ENCODE assay signal across 20 cellular contexts in the genomic region with DNA sequence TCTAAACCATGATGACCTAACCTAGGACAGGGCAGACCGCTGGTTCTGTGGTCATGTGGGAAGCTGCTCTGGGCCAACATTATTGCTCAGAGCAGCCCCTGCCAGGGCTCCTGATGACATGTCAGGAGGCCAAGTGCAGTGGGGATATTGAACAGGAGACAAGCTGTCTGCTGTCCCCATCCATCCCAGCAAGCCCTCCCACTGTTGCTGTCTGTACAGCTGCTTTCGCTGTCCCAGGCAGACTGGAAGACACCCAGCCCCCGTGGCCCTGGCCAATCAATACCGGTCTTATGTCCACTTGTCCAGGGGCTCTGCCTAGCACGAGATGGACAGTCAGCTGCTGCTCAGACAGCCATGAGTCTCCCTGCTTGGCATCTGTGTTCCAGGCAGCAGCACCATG. TPM values are rescaled to one million over a fixed set of nuclear protein-coding genes. Genes with fewer than 3 reads are reported as not detected.
DNase-seq lines count a peak whose midpoint lies in the region; ATAC-seq, FAIRE-seq and TF ChIP-seq lines count a peak whose summit lies in the region.
"Had no signal": no experiment of that assay in that cellular context is flagged by ENCODE, and none has a peak within 500 bp of the region (broad histone marks: within the 10 kb centered on the region; RNA-seq: fewer than 3 reads in every experiment).

No MANE protein-coding gene starts in this region.

- H3K23me2 ChIP-seq in H1 (ENCODE audit: low read depth, low read length): no peaks in the 10 kb centered on the region

- H3K14ac ChIP-seq in H1 (ENCODE audit: insufficient read length): no peak overlapping the region

- H3K9me3 Mint-ChIP-seq in memory B cell: no peaks in the 10 kb centered on the region
- H3K9me3 Mint-ChIP-seq: activated T-cell treated with anti-CD3 and anti-CD28 coated beads, Interleukin-2, amount 50 U/mL, for 24 hours; CD8-positive, alpha-beta memory T cell; T-helper 1 cell treated with Interleukin-12 subunit alpha and Interleukin-12 subunit beta and Interleukin-4 antibody, amounts not matched to agents 30 μg/mL and 1 μg/mL, for 36 hours had no signal

- no peak overlapping the region for H3K4ac ChIP-seq in H1 (replicated peaks; ENCODE audit: insufficient read length, low read depth, low read length)

- POLR2A ChIA-PET in H1 (lab: Charles Lee; ENCODE audit: partially characterized antibody): no interaction called here

- CTCF ChIA-PET in H1 (lab: Charles Lee; ENCODE audit: partially characterized antibody): interaction anchor here (0.6 to 3.1 kb wide), 6 partner anchors 10 to 118 kb away, joined by 3 to 23 read pairs (median 6); no protein-coding TSS in a partner anchor

- H3K36me3 Mint-ChIP-seq in memory B cell: peaks cover 2% of the 10 kb centered on the region
- H3K36me3 Mint-ChIP-seq: CD8-positive, alpha-beta memory T cell had no signal

- 92% methylated on average over 5 of the region's 5 CpGs; no CpG with 5 or more reads in 1 of the 2 experiments for WGBS in H1 (ENCODE audit: extremely low coverage in 1 of 2, insufficient coverage in 1 of 2, insufficient read length in 1 of 2, insufficient replicate concordance in 2 of 2, low coverage in 1 of 2, low lambda C conversion rate in 2 of 2, missing lambda C conversion rate in 1 of 2), 2 experiments

- H3K9me3 ChIP-seq in H1 (ENCODE audit: insufficient read depth in 2 of 2, low read depth in 1 of 2, low read length in 1 of 2) (no peaks in the 10 kb centered on the region), uterus (no peaks in the 10 kb centered on the region)
- H3K9me3 ChIP-seq: gastroesophageal sphincter had no signal

- no peaks in the 10 kb centered on the region for H3K79me2 ChIP-seq in H1 (ENCODE audit: control insufficient read depth in 1 of 2, insufficient read depth in 2 of 2, low read length in 2 of 2)

- no peak for FAIRE-seq in H1 (lab: Jason Lieb, UNC)
- FAIRE-seq: astrocyte, kidney had no signal

- no peak overlapping the region for H4K8ac ChIP-seq in H1 (ENCODE audit: extremely low read depth, insufficient read depth, low read length)

- no peak for TF ChIP-seq RAD21 in H1 (IDR thresholded peaks at IDR 0.05 in 1 of 2, conservative IDR thresholded peaks at IDR 0.05 in 1 of 2; ENCODE audit: low read depth in 2 of 2, low read length in 2 of 2)

- DNase-seq in NCI-H146 (lab: John Stamatoyannopoulos, UW) (peak; percentile 31), NCI-H146 treated with DMSO at 0.1 percent for 48 hours (lab: John Stamatoyannopoulos, UW; ENCODE audit: unreplicated experiment) (no peak), H1 (ENCODE audit: low read depth in 1 of 2, low spot score in 2 of 2) (no peak), memory B cell (ENCODE audit: low spot score in 2 of 2) (no peak), superior temporal gyrus (ENCODE audit: extremely low spot score) (peak; percentile 93), UCSD-AML1 (lab: John Stamatoyannopoulos, UW; ENCODE audit: unreplicated experiment) (no peak), uterus (no peak)
- DNase-seq in stimulated activated CD4-positive, alpha-beta T cell treated with anti-CD3 and anti-CD28 coated beads, Interleukin-1b, Interleukin-23, amount 100 ng/mL, for 48 hours: no peak
- DNase-seq: 8988T; activated CD4-positive, alpha-beta T cell treated with anti-CD3 and anti-CD28 coated beads for 48 hours; activated T-cell treated with anti-CD3 and anti-CD28 coated beads, Interleukin-2, amount 50 U/mL, for 24 hours; CD8-positive, alpha-beta memory T cell; effector memory CD4-positive, alpha-beta T cell; HCEC 1CT; kidney; PC-9 had no signal

- ATAC-seq in memory B cell (ENCODE audit: low read depth): no peak
- ATAC-seq: gastroesophageal sphincter had no signal

- H3K18ac ChIP-seq in H1 (ENCODE audit: extremely low read depth, low read length): no peak overlapping the region

- H3K4me3 ChIP-seq in H1 (ENCODE audit: extremely low read depth in 1 of 4, insufficient read depth in 2 of 4, low read depth in 3 of 4, low read length in 4 of 4): no peak overlapping the region
- H3K4me3 ChIP-seq in uterus: no peak overlapping the region
- H3K4me3 ChIP-seq: gastroesophageal sphincter, PC-9, skin epidermis had no signal

- H3K27me3 ChIP-seq in H1 (replicated peaks in 1 of 4; ENCODE audit: control insufficient read depth in 3 of 4, extremely low read depth in 1 of 4, insufficient read depth in 3 of 4, low read length in 3 of 4): no peaks in the 10 kb centered on the region; a peak in 1 of 7 replicates
- no peaks in the 10 kb centered on the region for H3K27me3 ChIP-seq in uterus
- H3K27me3 ChIP-seq: gastroesophageal sphincter had no signal

- TF ChIP-seq POLR2A in H1 (IDR thresholded peaks at IDR 0.05; ENCODE audit: control extremely low read depth in 1 of 2, low read depth in 2 of 2, low read length in 2 of 2) (no peak), uterus (IDR thresholded peaks at IDR 0.05) (no peak)

- H3K79me1 ChIP-seq in H1 (ENCODE audit: low read depth, low read length): no peaks in the 10 kb centered on the region

- H3K36me3 ChIP-seq in H1 (ENCODE audit: control insufficient read depth in 2 of 4, insufficient read depth in 4 of 4, low read length in 3 of 4) (no peaks in the 10 kb centered on the region), uterus (no peaks in the 10 kb centered on the region)
- H3K36me3 ChIP-seq: gastroesophageal sphincter had no signal

- H4K20me1 ChIP-seq in H1 (replicated peaks in 1 of 2; ENCODE audit: control insufficient read depth in 1 of 2, insufficient read depth in 2 of 2, low read length in 2 of 2): no peaks in the 10 kb centered on the region

- H2BK12ac ChIP-seq in H1 (ENCODE audit: low read depth, low read length): no peak overlapping the region

- peak overlapping the region; percentile 60 for H4K91ac ChIP-seq in H1 (replicated peaks; ENCODE audit: insufficient read length, low read length)

- TF ChIP-seq CTCF in H1 (IDR thresholded peaks at IDR 0.05; ENCODE audit: control extremely low read depth in 1 of 3, insufficient read depth in 1 of 3, low read depth in 1 of 3, low read length in 3 of 3) (no peak), uterus (IDR thresholded peaks at IDR 0.05) (no peak)

- H4K5ac ChIP-seq in H1 (ENCODE audit: insufficient read length, low read depth, low read length): no peak overlapping the region

- H3K9ac ChIP-seq in H1 (replicated peaks in 1 of 4; ENCODE audit: extremely low read depth in 1 of 4, low read depth in 3 of 4, low read length in 3 of 4): no peak overlapping the region

- no peak overlapping the region for H2BK15ac ChIP-seq in H1 (ENCODE audit: low read length)

- H3K27ac ChIP-seq in H1 (ENCODE audit: low read depth, low read length): no peak overlapping the region
- H3K27ac ChIP-seq in uterus: no peak overlapping the region
- H3K27ac ChIP-seq: gastroesophageal sphincter, PC-9, skin epidermis had no signal

- no peak overlapping the region for H3K4me2 ChIP-seq in H1 (ENCODE audit: insufficient read depth in 1 of 2, low read depth in 2 of 2, low read length in 2 of 2)
- H3K4me2 ChIP-seq: PC-9 had no signal

- no peak overlapping the region for H3K23ac ChIP-seq in H1 (ENCODE audit: insufficient read length)

- no peak overlapping the region for H2BK20ac ChIP-seq in H1 (ENCODE audit: low read length)

- H3K4me1 ChIP-seq in H1 (replicated peaks in 1 of 4; ENCODE audit: control insufficient read depth in 3 of 4, insufficient read depth in 4 of 4, low read length in 3 of 4) (no peaks in the 10 kb centered on the region), uterus (no peaks in the 10 kb centered on the region)

- no peak overlapping the region; the same call in 1 of the 2 replicates for H2AFZ ChIP-seq in H1 (ENCODE audit: low read length)
- H2AFZ ChIP-seq: PC-9 had no signal

- TF ChIP-seq EP300 in H1 (IDR thresholded peaks at IDR 0.05; ENCODE audit: borderline replicate concordance in 1 of 2, low read depth in 2 of 2, low read length in 2 of 2): no peak

- no peaks in the 10 kb centered on the region for H3K27me3 Mint-ChIP-seq in memory B cell
- H3K27me3 Mint-ChIP-seq: activated T-cell treated with anti-CD3 and anti-CD28 coated beads, Interleukin-2, amount 50 U/mL, for 24 hours had no signal

- H2BK120ac ChIP-seq in H1 (replicated peaks; ENCODE audit: low read depth, low read length): no peak overlapping the region

- no peak overlapping the region for H2AK5ac ChIP-seq in H1 (ENCODE audit: low read depth, low read length)

- peak overlapping the region; percentile 74 for H3K27ac Mint-ChIP-seq in memory B cell
- H3K27ac Mint-ChIP-seq: activated T-cell treated with anti-CD3 and anti-CD28 coated beads, Interleukin-2, amount 50 U/mL, for 24 hours; T-helper 1 cell treated with Interleukin-12 subunit alpha and Interleukin-12 subunit beta and Interleukin-4 antibody, amounts not matched to agents 30 μg/mL and 1 μg/mL, for 36 hours had no signal

- H2BK5ac ChIP-seq in H1 (ENCODE audit: low read depth, low read length): no peak overlapping the region

- no peak overlapping the region for H3K56ac ChIP-seq in H1 (replicated peaks; ENCODE audit: insufficient read length, low read depth, low read length)

- intact Hi-C loops in uterus (cut with DNase I; ENCODE audit: low total_unique reads): no loop called here

- H3K4me1 Mint-ChIP-seq in memory B cell: peaks cover 26% of the 10 kb centered on the region
- H3K4me1 Mint-ChIP-seq: CD8-positive, alpha-beta memory T cell had no signal

- no peak overlapping the region for H3K4me3 Mint-ChIP-seq in memory B cell
- H3K4me3 Mint-ChIP-seq: activated T-cell treated with anti-CD3 and anti-CD28 coated beads, Interleukin-2, amount 50 U/mL, for 24 hours; CD8-positive, alpha-beta memory T cell; T-helper 1 cell treated with Interleukin-12 subunit alpha and Interleukin-12 subunit beta and Interleukin-4 antibody, amounts not matched to agents 30 μg/mL and 1 μg/mL, for 36 hours had no signal

TF ChIP-seq in H1, 55 proteins besides CTCF, POLR2A, EP300 and RAD21 (continues in another document):
- TF ChIP-seq RNF2 (IDR thresholded peaks at IDR 0.05; ENCODE audit: borderline replicate concordance, low read depth, low read length, missing control alignments, poor library complexity, severe bottlenecking) (no peak), FOSL1 (IDR thresholded peaks at IDR 0.05; ENCODE audit: insufficient read depth, low read depth, low read length) (no peak), RFX5 (IDR thresholded peaks at IDR 0.05; ENCODE audit: borderline replicate concordance, low read depth, low read length) (no peak)

RNA-seq across cellular contexts. Expression of a gene that starts 43.2 kb away (rescaled TPM):
- total RNA-seq in H1 (2021; fragmentation: NEBNext Ultra II Directional; extraction: Animal tissue kit (Norgen Biotek cat#: 25700)): 0.30 and 0.42 TPM in 2 replicates
- polyA plus RNA-seq in H1 (2011; rRNA removed): 0.06 and 0.14 TPM in 2 replicates
- 0.04 TPM for polyA plus RNA-seq in H1 (2011; cell fraction: cytosol; rRNA removed)
- polyA plus RNA-seq in H1 (2011; cell fraction: nucleus; rRNA removed): 0.13 TPM
- polyA plus RNA-seq in H1 (2012, experiment 1 of 2): 0.09 to 0.24 TPM (median 0.11 TPM) in 4 replicates
- polyA plus RNA-seq in H1 (2012, experiment 2 of 2): 0.05 TPM
- 0.55 TPM for polyA plus RNA-seq in H1 (2013, experiment 1 of 2)
- polyA plus RNA-seq in H1 (2013, experiment 2 of 2): 0.39 TPM
- polyA minus RNA-seq in H1 (2011; rRNA and poly(A)+ RNA removed): 0.07 and 0.16 TPM in 2 replicates
- polyA minus RNA-seq in H1 (2011; cell fraction: cytosol; rRNA and poly(A)+ RNA removed): not detected
- polyA minus RNA-seq in H1 (2011; cell fraction: nucleus; rRNA and poly(A)+ RNA removed): 0.10 TPM
- total RNA-seq in uterus: 10 to 100 TPM in 1 of 4 donors, under 1 TPM in 2, not detected in 1; 0.26 to 28.1 (median 0.55) TPM
- total RNA-seq: PC-9 had no signal
- polyA plus RNA-seq: CD8-positive, alpha-beta memory T cell had no signal

Comparison
In these comparisons a context has a peak if more than half of its experiments do, and no peak if none do; other contexts are left out.
1. DNase-seq: peak in NCI-H146 (single experiment) and superior temporal gyrus (single experiment); none in NCI-H146 treated with DMSO at 0.1 percent for 48 hours (single experiment), H1 (0 of 2), memory B cell (0 of 2), UCSD-AML1 (single experiment), uterus (0 of 2) and stimulated activated CD4-positive, alpha-beta T cell treated with anti-CD3 and anti-CD28 coated beads, Interleukin-1b, Interleukin-23, amount 100 ng/mL, for 48 hours (single experiment).